ENCODE assay signal across 1 cellular context in the genomic region with DNA sequence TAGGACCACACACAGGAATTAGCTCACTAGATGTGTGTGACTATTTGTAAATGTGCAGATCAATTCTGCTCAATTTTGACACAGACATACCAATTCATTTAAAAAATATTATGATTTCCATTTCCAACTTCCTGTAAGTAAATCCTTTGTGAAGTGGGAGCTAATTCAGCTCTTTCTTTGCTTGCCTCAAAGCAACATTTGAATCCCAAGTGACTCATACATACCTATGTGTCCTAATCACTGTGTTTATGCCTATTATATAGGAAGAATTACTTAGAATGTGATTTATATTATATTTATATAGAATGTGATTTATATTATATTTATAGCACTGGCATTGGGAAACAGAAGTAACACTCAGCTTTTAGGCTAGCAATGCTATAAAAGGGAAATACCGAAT.
TF ChIP-seq lines count a peak whose summit lies in the region.

No MANE protein-coding gene starts in this region.

TF ChIP-seq in GM23338, 12 proteins besides CTCF, POLR2A, EP300 and RAD21 (continued from another document):
- TF ChIP-seq, protein P1, sequence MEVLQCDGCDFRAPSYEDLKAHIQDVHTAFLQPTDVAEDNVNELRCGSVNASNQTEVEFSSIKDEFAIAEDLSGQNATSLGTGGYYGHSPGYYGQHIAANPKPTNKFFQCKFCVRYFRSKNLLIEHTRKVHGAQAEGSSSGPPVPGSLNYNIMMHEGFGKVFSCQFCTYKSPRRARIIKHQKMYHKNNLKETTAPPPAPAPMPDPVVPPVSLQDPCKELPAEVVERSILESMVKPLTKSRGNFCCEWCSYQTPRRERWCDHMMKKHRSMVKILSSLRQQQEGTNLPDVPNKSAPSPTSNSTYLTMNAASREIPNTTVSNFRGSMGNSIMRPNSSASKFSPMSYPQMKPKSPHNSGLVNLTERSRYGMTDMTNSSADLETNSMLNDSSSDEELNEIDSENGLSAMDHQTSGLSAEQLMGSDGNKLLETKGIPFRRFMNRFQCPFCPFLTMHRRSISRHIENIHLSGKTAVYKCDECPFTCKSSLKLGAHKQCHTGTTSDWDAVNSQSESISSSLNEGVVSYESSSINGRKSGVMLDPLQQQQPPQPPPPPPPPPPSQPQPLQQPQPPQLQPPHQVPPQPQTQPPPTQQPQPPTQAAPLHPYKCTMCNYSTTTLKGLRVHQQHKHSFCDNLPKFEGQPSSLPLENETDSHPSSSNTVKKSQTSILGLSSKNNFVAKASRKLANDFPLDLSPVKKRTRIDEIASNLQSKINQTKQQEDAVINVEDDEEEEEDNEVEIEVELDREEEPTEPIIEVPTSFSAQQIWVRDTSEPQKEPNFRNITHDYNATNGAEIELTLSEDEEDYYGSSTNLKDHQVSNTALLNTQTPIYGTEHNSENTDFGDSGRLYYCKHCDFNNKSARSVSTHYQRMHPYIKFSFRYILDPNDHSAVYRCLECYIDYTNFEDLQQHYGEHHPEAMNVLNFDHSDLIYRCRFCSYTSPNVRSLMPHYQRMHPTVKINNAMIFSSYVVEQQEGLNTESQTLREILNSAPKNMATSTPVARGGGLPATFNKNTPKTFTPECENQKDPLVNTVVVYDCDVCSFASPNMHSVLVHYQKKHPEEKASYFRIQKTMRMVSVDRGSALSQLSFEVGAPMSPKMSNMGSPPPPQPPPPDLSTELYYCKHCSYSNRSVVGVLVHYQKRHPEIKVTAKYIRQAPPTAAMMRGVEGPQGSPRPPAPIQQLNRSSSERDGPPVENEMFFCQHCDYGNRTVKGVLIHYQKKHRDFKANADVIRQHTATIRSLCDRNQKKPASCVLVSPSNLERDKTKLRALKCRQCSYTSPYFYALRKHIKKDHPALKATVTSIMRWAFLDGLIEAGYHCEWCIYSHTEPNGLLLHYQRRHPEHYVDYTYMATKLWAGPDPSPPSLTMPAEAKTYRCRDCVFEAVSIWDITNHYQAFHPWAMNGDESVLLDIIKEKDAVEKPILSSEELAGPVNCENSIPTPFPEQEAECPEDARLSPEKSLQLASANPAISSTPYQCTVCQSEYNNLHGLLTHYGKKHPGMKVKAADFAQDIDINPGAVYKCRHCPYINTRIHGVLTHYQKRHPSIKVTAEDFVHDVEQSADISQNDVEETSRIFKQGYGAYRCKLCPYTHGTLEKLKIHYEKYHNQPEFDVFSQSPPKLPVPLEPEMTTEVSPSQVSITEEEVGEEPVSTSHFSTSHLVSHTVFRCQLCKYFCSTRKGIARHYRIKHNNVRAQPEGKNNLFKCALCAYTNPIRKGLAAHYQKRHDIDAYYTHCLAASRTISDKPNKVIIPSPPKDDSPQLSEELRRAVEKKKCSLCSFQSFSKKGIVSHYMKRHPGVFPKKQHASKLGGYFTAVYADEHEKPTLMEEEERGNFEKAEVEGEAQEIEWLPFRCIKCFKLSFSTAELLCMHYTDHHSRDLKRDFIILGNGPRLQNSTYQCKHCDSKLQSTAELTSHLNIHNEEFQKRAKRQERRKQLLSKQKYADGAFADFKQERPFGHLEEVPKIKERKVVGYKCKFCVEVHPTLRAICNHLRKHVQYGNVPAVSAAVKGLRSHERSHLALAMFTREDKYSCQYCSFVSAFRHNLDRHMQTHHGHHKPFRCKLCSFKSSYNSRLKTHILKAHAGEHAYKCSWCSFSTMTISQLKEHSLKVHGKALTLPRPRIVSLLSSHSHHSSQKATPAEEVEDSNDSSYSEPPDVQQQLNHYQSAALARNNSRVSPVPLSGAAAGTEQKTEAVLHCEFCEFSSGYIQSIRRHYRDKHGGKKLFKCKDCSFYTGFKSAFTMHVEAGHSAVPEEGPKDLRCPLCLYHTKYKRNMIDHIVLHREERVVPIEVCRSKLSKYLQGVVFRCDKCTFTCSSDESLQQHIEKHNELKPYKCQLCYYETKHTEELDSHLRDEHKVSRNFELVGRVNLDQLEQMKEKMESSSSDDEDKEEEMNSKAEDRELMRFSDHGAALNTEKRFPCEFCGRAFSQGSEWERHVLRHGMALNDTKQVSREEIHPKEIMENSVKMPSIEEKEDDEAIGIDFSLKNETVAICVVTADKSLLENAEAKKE (CRISPR knock-in tag; IDR thresholded peaks at IDR 0.05), result no peak
- no peak for TF ChIP-seq CREB1 (CRISPR knock-in tag; IDR thresholded peaks at IDR 0.05; ENCODE audit: low read depth)
- TF ChIP-seq POLR2AphosphoS5 (IDR thresholded peaks at IDR 0.05; ENCODE audit: low read depth), result no peak
- TF ChIP-seq, protein P2, sequence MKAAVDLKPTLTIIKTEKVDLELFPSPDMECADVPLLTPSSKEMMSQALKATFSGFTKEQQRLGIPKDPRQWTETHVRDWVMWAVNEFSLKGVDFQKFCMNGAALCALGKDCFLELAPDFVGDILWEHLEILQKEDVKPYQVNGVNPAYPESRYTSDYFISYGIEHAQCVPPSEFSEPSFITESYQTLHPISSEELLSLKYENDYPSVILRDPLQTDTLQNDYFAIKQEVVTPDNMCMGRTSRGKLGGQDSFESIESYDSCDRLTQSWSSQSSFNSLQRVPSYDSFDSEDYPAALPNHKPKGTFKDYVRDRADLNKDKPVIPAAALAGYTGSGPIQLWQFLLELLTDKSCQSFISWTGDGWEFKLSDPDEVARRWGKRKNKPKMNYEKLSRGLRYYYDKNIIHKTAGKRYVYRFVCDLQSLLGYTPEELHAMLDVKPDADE (IDR thresholded peaks at IDR 0.05), result no peak
